ENCODE assay signal across 8 cellular contexts in the genomic region with DNA sequence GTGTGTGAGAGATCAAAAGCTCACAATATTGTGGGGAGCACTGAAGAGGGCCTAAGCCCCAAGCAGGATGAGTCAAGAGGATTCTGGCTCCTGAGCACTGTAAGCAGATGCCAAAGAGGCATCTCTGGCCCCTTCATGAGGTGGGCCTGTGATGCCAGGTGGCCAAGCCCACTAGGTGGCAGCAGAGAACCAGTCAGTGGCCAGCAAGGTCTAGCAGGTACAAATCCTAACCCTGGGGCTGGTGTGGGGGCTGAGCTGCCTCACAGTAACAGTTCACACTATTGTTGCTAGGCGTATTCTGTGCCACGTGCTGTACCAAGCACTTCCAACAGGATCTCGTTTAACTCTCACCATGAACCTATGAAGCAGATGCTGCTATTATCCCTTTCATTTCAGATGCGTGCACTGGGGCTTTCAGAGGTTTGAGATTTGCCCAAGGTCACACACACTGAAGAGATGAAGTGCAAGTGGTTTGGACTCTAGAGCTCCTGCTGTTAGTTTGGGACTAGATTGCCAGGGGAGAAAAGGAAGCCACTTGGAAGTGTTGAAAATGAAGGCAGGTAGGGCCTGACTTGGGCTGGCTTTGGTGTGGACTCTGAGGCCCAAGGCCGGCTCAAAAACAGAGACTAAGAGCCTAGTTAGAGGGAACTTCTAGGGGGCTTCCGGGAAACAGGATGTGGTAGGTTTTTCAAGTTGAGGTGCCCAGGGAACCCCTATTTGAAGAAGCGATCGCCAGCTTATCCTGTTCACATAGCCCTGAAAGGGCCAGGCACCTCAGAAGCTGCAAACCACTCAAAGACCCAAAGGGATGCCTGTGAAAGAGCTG. TPM values are rescaled to one million over a fixed set of nuclear protein-coding genes. Genes with fewer than 3 reads are reported as not detected.
DNase-seq lines count a peak whose midpoint lies in the region; ATAC-seq and TF ChIP-seq lines count a peak whose summit lies in the region.

No MANE protein-coding gene starts in this region.

- no peaks in the 10 kb centered on the region for H3K27me3 Mint-ChIP-seq in activated B cell treated with CpG ODN at 0.5 μM for 24 hours

- H3K27ac ChIP-seq in mammary epithelial cell (ENCODE audit: insufficient read depth, low read depth, low read length) = no peak overlapping the region

- no peaks in the 10 kb centered on the region for H3K79me2 ChIP-seq in mammary epithelial cell (ENCODE audit: insufficient read depth, low read length)

- H3K9ac ChIP-seq in mammary epithelial cell (ENCODE audit: insufficient read depth, low read length) = no peak overlapping the region

- peak; percentile 78 for DNase-seq in AG08396 (ENCODE audit: low spot score)
- DNase-seq in NCI-H2107 (lab: John Stamatoyannopoulos, UW) = peak; percentile 31
- peak; percentile 59 for DNase-seq in activated B cell treated with CpG ODN at 0.5 μM for 24 hours
- peak; percentile 58 for DNase-seq in mammary epithelial cell
- peak; percentile 58 to 85 for DNase-seq in left colon
- DNase-seq in stimulated activated CD4-positive, alpha-beta T cell treated with anti-CD3 and anti-CD28 coated beads, Interleukin-4, amount 100 ng/mL, for 24 hours = peak; percentile 86

- in situ Hi-C loops in mammary epithelial cell (cut with MboI; ENCODE audit: low sequenced_read_pairs in 2 of 2) = loop anchor here (5.0 to 25.0 kb wide), 4 partner anchors 158 to 426 kb away; no protein-coding TSS in a partner anchor

- POLR2A ChIA-PET in activated B cell treated with CpG ODN at 0.5 μM for 24 hours (lab: Charles Lee) = no interaction called here

- no peak overlapping the region for H3K4me2 ChIP-seq in mammary epithelial cell (ENCODE audit: insufficient read depth, low read depth, low read length)

- no peak overlapping the region for H3K27ac Mint-ChIP-seq in activated B cell treated with CpG ODN at 0.5 μM for 24 hours

- H3K27me3 ChIP-seq in mammary epithelial cell (ENCODE audit: insufficient read depth, low read length) = no peaks in the 10 kb centered on the region

- H4K20me1 ChIP-seq in mammary epithelial cell (ENCODE audit: insufficient read depth, low read length) = no peaks in the 10 kb centered on the region

- no peaks in the 10 kb centered on the region for H3K36me3 ChIP-seq in mammary epithelial cell (ENCODE audit: insufficient read depth, low read length)

- 65% methylated on average over 8 of the region's 8 CpGs for WGBS in mammary epithelial cell (ENCODE audit: low coverage, missing lambda C conversion rate)

- intact Hi-C loops in activated B cell treated with CpG ODN at 0.5 μM for 24 hours (cut with micrococcal nuclease) (loop anchor here (1.0 to 10.0 kb wide), 4 partner anchors 88 to 699 kb away; a partner anchor contains a TSS), mammary epithelial cell (cut with micrococcal nuclease) (loop anchor here (1.0 to 10.0 kb wide), 7 partner anchors 87 to 678 kb away; a partner anchor contains a TSS), left colon (cut with DNase I, micrococcal nuclease) (loop anchor here in 1 of 2 donors (10.0 kb wide), 1 partner anchor 418 kb away; no protein-coding TSS in a partner anchor)

- dilution Hi-C loops in mammary epithelial cell (cut with HindIII; ENCODE audit: low sequenced_read_pairs) = no loop called here

- no peaks in the 10 kb centered on the region for H3K4me1 Mint-ChIP-seq in activated B cell treated with CpG ODN at 0.5 μM for 24 hours

- CTCF ChIA-PET in activated B cell treated with CpG ODN at 0.5 μM for 24 hours (lab: Charles Lee) (interaction anchor here (0.6 to 4.6 kb wide), 15 partner anchors 10 to 467 kb away, joined by 3 to 55 read pairs (median 3); no protein-coding TSS in a partner anchor), mammary epithelial cell (lab: Charles Lee; ENCODE audit: low non-redundant PET) (interaction anchor here (0.6 to 1.9 kb wide), 6 partner anchors 87 to 420 kb away, joined by 3 to 11 read pairs (median 4); no protein-coding TSS in a partner anchor)

- peaks cover 7% of the 10 kb centered on the region for H3K4me1 ChIP-seq in mammary epithelial cell (ENCODE audit: insufficient read depth, low read length)

- no peaks in the 10 kb centered on the region for H3K9me3 ChIP-seq in mammary epithelial cell (replicated peaks; ENCODE audit: insufficient read depth, low read length)

- TF ChIP-seq CTCF in activated B cell treated with CpG ODN at 0.5 μM for 24 hours (IDR thresholded peaks at IDR 0.05) = peak; percentile 52
- TF ChIP-seq CTCF in mammary epithelial cell (conservative IDR thresholded peaks at IDR 0.05 in 1 of 2, IDR thresholded peaks at IDR 0.05 in 1 of 2; ENCODE audit: extremely low read depth in 1 of 2, insufficient read depth in 1 of 2, low read depth in 1 of 2, low read length in 2 of 2) = peak; percentile 98

- H3K36me3 Mint-ChIP-seq in activated B cell treated with CpG ODN at 0.5 μM for 24 hours (ENCODE audit: low read depth) = no peaks in the 10 kb centered on the region

- ATAC-seq in GM18519 (IDR thresholded peaks at IDR 0.05; ENCODE audit: low FRiP score, unreplicated experiment) (peak; percentile 82), HG03025 (IDR thresholded peaks at IDR 0.05; ENCODE audit: low FRiP score, unreplicated experiment) (peak; percentile 90), activated B cell treated with CpG ODN at 0.5 μM for 24 hours (ENCODE audit: low read depth) (peak; percentile 90), left colon (peak; percentile 89)

- H3K4me3 Mint-ChIP-seq in activated B cell treated with CpG ODN at 0.5 μM for 24 hours = no peak overlapping the region

- BruUV-seq in mammary epithelial cell (replicated peaks; lab: Mats Ljungman, UMichigan) = no TSS peak

- H3K4me3 ChIP-seq in mammary epithelial cell (replicated peaks in 1 of 3; ENCODE audit: insufficient read depth in 1 of 3, low read depth in 2 of 3, low read length in 3 of 3) = no peak overlapping the region

- H2AFZ ChIP-seq in mammary epithelial cell (ENCODE audit: low read depth, low read length) = peak overlapping the region; percentile 23

- H3K9me3 Mint-ChIP-seq in activated B cell treated with CpG ODN at 0.5 μM for 24 hours = no peaks in the 10 kb centered on the region

RNA-seq across cellular contexts. Expression of a gene that starts 4.4 kb away (rescaled TPM):
- not detected in 2 replicates for total RNA-seq in activated B cell treated with CpG ODN at 0.5 μM for 24 hours
- not detected for total RNA-seq in mammary epithelial cell
- not detected for polyA plus RNA-seq in mammary epithelial cell
- polyA minus RNA-seq in mammary epithelial cell = not detected
- not detected for total RNA-seq in left colon

RNA-seq across cellular contexts. Expression of a gene that starts 53.4 kb away (rescaled TPM):
- total RNA-seq in activated B cell treated with CpG ODN at 0.5 μM for 24 hours = 7.3 and 7.5 TPM in 2 replicates
- 10 to 100 TPM; 33.0 to 40.9 TPM for total RNA-seq in mammary epithelial cell
- 27.6 TPM for polyA plus RNA-seq in mammary epithelial cell
- polyA minus RNA-seq in mammary epithelial cell = 82.3 TPM
- total RNA-seq in left colon = 10 to 100 TPM; 33.6 to 44.5 TPM

Comparison
In these comparisons a context has a peak if more than half of its experiments do, and no peak if none do; other contexts are left out.
1. DNase-seq: peak in every context shown above with its lines; median percentile 86 in stimulated activated CD4-positive, alpha-beta T cell treated with anti-CD3 and anti-CD28 coated beads, Interleukin-4, amount 100 ng/mL, for 24 hours; 78 in AG08396; 72 in left colon; 59 in activated B cell treated with CpG ODN at 0.5 μM for 24 hours; 58 in mammary epithelial cell; 31 in NCI-H2107.